In genomic region chr14:74539503-74539902, GRCh38 we compare ENCODE assay signal across 1 cellular context.
TF ChIP-seq lines count a peak whose summit lies in the region.

No MANE protein-coding gene starts in this region.

TF ChIP-seq in HepG2, 621 proteins besides CTCF, POLR2A, EP300 and RAD21:
- TF ChIP-seq RBM22 (optimal IDR thresholded peaks at IDR 0.05; ENCODE audit: low read length) (no peak), ZNF574 (CRISPR knock-in tag; IDR thresholded peaks at IDR 0.05) (no peak), ZNF513 (CRISPR knock-in tag; conservative IDR thresholded peaks at IDR 0.05) (no peak), MNT (IDR thresholded peaks at IDR 0.05) (no peak), ZNF280B (CRISPR knock-in tag; IDR thresholded peaks at IDR 0.05; ENCODE audit: borderline replicate concordance) (no peak), ZNF775 (CRISPR knock-in tag; IDR thresholded peaks at IDR 0.05; ENCODE audit: borderline replicate concordance) (no peak), ZNF124 (CRISPR knock-in tag; IDR thresholded peaks at IDR 0.05) (no peak), ZNF251 (CRISPR knock-in tag; IDR thresholded peaks at IDR 0.05) (no peak), PTBP1 (IDR thresholded peaks at IDR 0.05; ENCODE audit: low read depth, low read length, poor library complexity, severe bottlenecking) (no peak), ADNP (CRISPR knock-in tag; IDR thresholded peaks at IDR 0.05) (no peak), SIX1 (CRISPR knock-in tag; IDR thresholded peaks at IDR 0.05; ENCODE audit: borderline replicate concordance) (no peak), PATZ1 (CRISPR knock-in tag; IDR thresholded peaks at IDR 0.05) (no peak), FOXO1 (CRISPR knock-in tag; IDR thresholded peaks at IDR 0.05) (no peak), SNRNP70 (IDR thresholded peaks at IDR 0.05; ENCODE audit: low read depth, low read length) (no peak), TSC22D2 (CRISPR knock-in tag; IDR thresholded peaks at IDR 0.05; ENCODE audit: borderline replicate concordance) (no peak), ZNF644 (CRISPR knock-in tag; IDR thresholded peaks at IDR 0.05; ENCODE audit: low read depth) (no peak), THAP9 (CRISPR knock-in tag; IDR thresholded peaks at IDR 0.05; ENCODE audit: borderline replicate concordance) (no peak), ZNF367 (CRISPR knock-in tag; IDR thresholded peaks at IDR 0.05; ENCODE audit: borderline replicate concordance) (no peak)
